ENCODE assay signal across 1 cellular context in genomic region chr17:15456486-15456885, GRCh38.
TF ChIP-seq lines count a peak whose summit lies in the region.

No MANE protein-coding gene starts in this region.

TF ChIP-seq in IMR-90, 13 proteins besides CTCF, POLR2A, EP300 and RAD21:
- TF ChIP-seq FOS (IDR thresholded peaks at IDR 0.05; ENCODE audit: low read depth, low read length) (no peak), MXI1 (IDR thresholded peaks at IDR 0.05; ENCODE audit: borderline replicate concordance, low read depth, low read length) (no peak), MAFK (IDR thresholded peaks at IDR 0.05; ENCODE audit: low read depth, low read length) (no peak), RCOR1 (IDR thresholded peaks at IDR 0.05; ENCODE audit: insufficient replicate concordance, low read length) (no peak), ELK1 (IDR thresholded peaks at IDR 0.05; ENCODE audit: borderline replicate concordance, low read depth, low read length) (no peak), CHD1 (IDR thresholded peaks at IDR 0.05; ENCODE audit: low read depth, low read length) (no peak), MAZ (IDR thresholded peaks at IDR 0.05; ENCODE audit: borderline replicate concordance, low read depth, low read length) (no peak), RFX5 (IDR thresholded peaks at IDR 0.05; ENCODE audit: low read depth, low read length) (no peak), SMC3 (IDR thresholded peaks at IDR 0.05; ENCODE audit: low read depth, low read length) (no peak), USF2 (IDR thresholded peaks at IDR 0.05; ENCODE audit: low read depth, low read length) (no peak), CEBPB (IDR thresholded peaks at IDR 0.05; ENCODE audit: low read depth, low read length) (no peak), NFE2L2 (IDR thresholded peaks at IDR 0.05; ENCODE audit: low read depth, low read length) (no peak)
